ENCODE assay signal across 8 cellular contexts in the genomic region with DNA sequence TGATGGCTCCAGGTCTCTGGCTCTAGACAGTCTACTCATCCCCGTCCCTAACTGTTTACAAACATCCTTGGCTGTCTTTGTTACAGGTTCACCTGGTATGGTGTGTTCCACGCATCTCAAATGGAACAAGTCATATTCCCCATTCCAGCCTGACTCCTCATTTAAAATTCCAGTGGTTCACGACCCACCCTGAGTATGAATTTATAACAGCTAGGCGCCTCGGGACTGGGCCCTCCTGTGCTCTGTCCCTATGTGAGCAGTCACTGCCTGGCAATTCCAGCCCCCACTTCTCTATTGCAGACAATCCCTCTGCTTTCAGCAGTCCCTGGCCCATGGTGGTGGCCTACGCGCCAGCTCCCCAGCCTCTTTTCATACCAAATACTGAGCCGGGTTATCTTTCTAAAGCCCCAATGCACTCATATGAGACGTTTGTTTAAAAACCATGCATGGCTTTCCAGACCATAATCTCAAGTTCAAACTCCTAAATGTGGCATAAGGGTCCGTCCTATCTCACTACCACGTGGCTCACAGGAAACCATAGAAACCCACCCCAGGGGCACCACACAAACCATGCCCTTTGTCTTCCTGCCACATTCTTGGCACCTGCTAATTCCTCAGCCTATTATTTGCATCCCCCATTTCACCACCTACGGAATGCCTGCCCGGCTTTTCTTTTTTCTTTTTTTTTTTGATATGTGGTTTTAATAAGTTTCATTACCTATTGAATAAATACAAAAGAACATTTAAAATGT. TPM values are rescaled to one million over a fixed set of nuclear protein-coding genes. Genes with fewer than 3 reads are reported as not detected.
DNase-seq lines count a peak whose midpoint lies in the region; ATAC-seq and TF ChIP-seq lines count a peak whose summit lies in the region.

No MANE protein-coding gene starts in this region.

- H4K20me1 ChIP-seq in OCI-LY7 (ENCODE audit: insufficient read depth, low read length) = no peaks in the 10 kb centered on the region

- H3K27me3 Mint-ChIP-seq in osteocyte (ENCODE audit: unreplicated experiment) = peaks cover 3% of the 10 kb centered on the region

- H3K4me3 ChIP-seq in OCI-LY7 (ENCODE audit: low read depth, low read length, poor library complexity, severe bottlenecking) = peak overlapping the region; percentile 76
- peak overlapping the region; percentile 79 for H3K4me3 ChIP-seq in epithelial cell of esophagus (ENCODE audit: low read length)
- H3K4me3 ChIP-seq in HAP-1 = no peak overlapping the region

- no peak overlapping the region for H2AFZ ChIP-seq in OCI-LY7 (ENCODE audit: low read length)

- peak overlapping the region; percentile 83 for H3K4me2 ChIP-seq in OCI-LY7 (ENCODE audit: low read length)

- DNase-seq in Daoy (ENCODE audit: low read depth) (peak; percentile 11), OCI-LY7 (ENCODE audit: low spot score) (no peak), epithelial cell of esophagus (ENCODE audit: low read depth) (peak; percentile 48), osteocyte (ENCODE audit: extremely low spot score, unreplicated experiment) (no peak), HAP-1 (ENCODE audit: low spot score in 2 of 2) (no peak)

- TSS peak; percentile 53 for BruUV-seq in OCI-LY7 (replicated peaks; lab: Mats Ljungman, UMichigan)

- no peak for ATAC-seq in GM19395 (IDR thresholded peaks at IDR 0.05; ENCODE audit: unreplicated experiment)
- ATAC-seq in HG02763 (IDR thresholded peaks at IDR 0.05; ENCODE audit: unreplicated experiment) = no peak
- ATAC-seq in GM18907 (IDR thresholded peaks at IDR 0.05; ENCODE audit: unreplicated experiment) = no peak

- POLR2A ChIA-PET in OCI-LY7 (lab: Charles Lee) = no interaction called here

- H3K4me1 ChIP-seq in OCI-LY7 (ENCODE audit: insufficient read depth, low read length, poor library complexity, severe bottlenecking) (peaks cover 13% of the 10 kb centered on the region), HAP-1 (peaks cover 5% of the 10 kb centered on the region)

- H3K9me3 Mint-ChIP-seq in osteocyte (ENCODE audit: unreplicated experiment) = no peaks in the 10 kb centered on the region

- no peaks in the 10 kb centered on the region for H3K27me3 ChIP-seq in HAP-1 (ENCODE audit: low read depth)

- H3K4me3 Mint-ChIP-seq in osteocyte (ENCODE audit: unreplicated experiment) = peak overlapping the region; percentile 92

- H3K9me3 ChIP-seq in OCI-LY7 (ENCODE audit: low read length) = no peaks in the 10 kb centered on the region
- no peaks in the 10 kb centered on the region for H3K9me3 ChIP-seq in HAP-1

- H3K36me3 Mint-ChIP-seq in osteocyte (ENCODE audit: unreplicated experiment) = no peaks in the 10 kb centered on the region

- CTCF ChIA-PET in OCI-LY7 (lab: Charles Lee; ENCODE audit: unreplicated experiment) = no interaction called here

- H3K27ac ChIP-seq in OCI-LY7 (ENCODE audit: low read depth, low read length, poor library complexity, severe bottlenecking) = no peak overlapping the region

- no peaks in the 10 kb centered on the region for H3K79me2 ChIP-seq in OCI-LY7 (ENCODE audit: insufficient read depth, low read depth, low read length)

- H3K4me1 Mint-ChIP-seq in osteocyte (ENCODE audit: unreplicated experiment) = peaks cover 37% of the 10 kb centered on the region

- peak overlapping the region; percentile 99 for H3K27ac Mint-ChIP-seq in osteocyte (ENCODE audit: unreplicated experiment)

- H3K36me3 ChIP-seq in OCI-LY7 (ENCODE audit: insufficient read depth, low read length) (no peaks in the 10 kb centered on the region), HAP-1 (replicated peaks) (no peaks in the 10 kb centered on the region)

- intact Hi-C loops in OCI-LY7 (cut with micrococcal nuclease; ENCODE audit: unreplicated experiment) = no loop called here

- no peaks in the 10 kb centered on the region for H3K9me2 ChIP-seq in OCI-LY7 (ENCODE audit: insufficient read depth, low read length)

- no peak for TF ChIP-seq CTCF in OCI-LY7 (conservative IDR thresholded peaks at IDR 0.05; ENCODE audit: low read length)
- TF ChIP-seq CTCF in epithelial cell of esophagus (IDR thresholded peaks at IDR 0.05; ENCODE audit: insufficient read depth, low read depth, low read length, missing control alignments) = no peak
- no peak for TF ChIP-seq CTCF in osteocyte (IDR thresholded peaks at IDR 0.05)

- in situ Hi-C loops in HAP-1 (cut with MboI; ENCODE audit: low sequenced_read_pairs) = no loop called here

RNA-seq across cellular contexts. Expression of a gene that starts 1.6 kb away (rescaled TPM):
- 29.9 and 37.6 TPM in 2 replicates for total RNA-seq in Daoy (2014; rRNA removed; shearing (Covaris generic))
- 1.3 and 1.5 TPM in 2 replicates for total RNA-seq in OCI-LY7 (2014; rRNA removed; shearing (Covaris generic))
- total RNA-seq in OCI-LY7 (2022) (2.0 and 2.5 TPM in 2 replicates), osteocyte (8.0 and 8.5 TPM in 2 replicates)

RNA-seq across cellular contexts. Expression of a gene that starts 22.4 kb away (rescaled TPM):
- 0.06 TPM in 1 of 2 replicates, not detected in the other for total RNA-seq in Daoy (2014; rRNA removed; shearing (Covaris generic))
- not detected in 2 replicates for total RNA-seq in OCI-LY7 (2014; rRNA removed; shearing (Covaris generic))
- total RNA-seq in OCI-LY7 (2022) (not detected in 2 replicates), osteocyte (not detected in 2 replicates)

Comparison
In these comparisons a context has a peak if more than half of its experiments do, and no peak if none do; other contexts are left out.
1. DNase-seq: peak in Daoy (single experiment) and epithelial cell of esophagus (single experiment); none in OCI-LY7 (single experiment), osteocyte (single experiment) and HAP-1 (0 of 2).